8 cellular contexts compared by ENCODE assay signal in the genomic region with DNA sequence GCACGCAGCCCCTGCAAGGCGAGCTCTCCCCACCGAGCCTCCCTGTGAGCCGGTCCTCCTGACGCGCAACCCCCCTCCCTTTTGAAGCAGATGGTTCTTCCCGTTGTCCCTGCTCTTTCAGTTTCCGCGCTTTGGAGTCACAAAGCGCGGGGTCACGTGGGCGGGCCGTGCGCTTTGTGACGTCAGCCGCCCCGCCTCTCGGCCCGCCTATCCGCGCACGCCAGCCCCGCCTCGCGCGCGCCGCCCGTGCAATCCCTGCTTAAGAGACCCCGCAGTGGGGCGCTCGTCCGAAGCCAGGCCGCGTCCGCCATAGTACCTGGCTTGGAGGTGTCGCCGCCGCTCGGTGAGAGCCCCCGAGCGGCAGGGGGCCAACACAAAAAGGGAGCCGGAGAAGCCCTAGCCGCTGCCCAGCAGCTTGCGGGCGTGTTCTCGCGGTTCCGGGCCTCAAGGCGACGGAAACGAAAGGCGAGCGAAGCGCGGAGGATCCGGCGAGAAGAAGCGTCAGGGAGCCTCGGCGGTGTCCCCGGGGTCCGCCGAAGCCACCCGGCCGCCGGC. TPM values are rescaled to one million over a fixed set of nuclear protein-coding genes. Genes with fewer than 3 reads are reported as not detected.
DNase-seq lines count a peak whose midpoint lies in the region; ATAC-seq, FAIRE-seq and TF ChIP-seq lines count a peak whose summit lies in the region.

A gene with protein sequence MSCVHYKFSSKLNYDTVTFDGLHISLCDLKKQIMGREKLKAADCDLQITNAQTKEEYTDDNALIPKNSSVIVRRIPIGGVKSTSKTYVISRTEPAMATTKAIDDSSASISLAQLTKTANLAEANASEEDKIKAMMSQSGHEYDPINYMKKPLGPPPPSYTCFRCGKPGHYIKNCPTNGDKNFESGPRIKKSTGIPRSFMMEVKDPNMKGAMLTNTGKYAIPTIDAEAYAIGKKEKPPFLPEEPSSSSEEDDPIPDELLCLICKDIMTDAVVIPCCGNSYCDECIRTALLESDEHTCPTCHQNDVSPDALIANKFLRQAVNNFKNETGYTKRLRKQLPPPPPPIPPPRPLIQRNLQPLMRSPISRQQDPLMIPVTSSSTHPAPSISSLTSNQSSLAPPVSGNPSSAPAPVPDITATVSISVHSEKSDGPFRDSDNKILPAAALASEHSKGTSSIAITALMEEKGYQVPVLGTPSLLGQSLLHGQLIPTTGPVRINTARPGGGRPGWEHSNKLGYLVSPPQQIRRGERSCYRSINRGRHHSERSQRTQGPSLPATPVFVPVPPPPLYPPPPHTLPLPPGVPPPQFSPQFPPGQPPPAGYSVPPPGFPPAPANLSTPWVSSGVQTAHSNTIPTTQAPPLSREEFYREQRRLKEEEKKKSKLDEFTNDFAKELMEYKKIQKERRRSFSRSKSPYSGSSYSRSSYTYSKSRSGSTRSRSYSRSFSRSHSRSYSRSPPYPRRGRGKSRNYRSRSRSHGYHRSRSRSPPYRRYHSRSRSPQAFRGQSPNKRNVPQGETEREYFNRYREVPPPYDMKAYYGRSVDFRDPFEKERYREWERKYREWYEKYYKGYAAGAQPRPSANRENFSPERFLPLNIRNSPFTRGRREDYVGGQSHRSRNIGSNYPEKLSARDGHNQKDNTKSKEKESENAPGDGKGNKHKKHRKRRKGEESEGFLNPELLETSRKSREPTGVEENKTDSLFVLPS (N-terminal part only) (plus strand): TSS at position 272 of the 555 bp plus-strand sequence. CDS start 1,061 bp downstream, outside the sequence.

- H3K9me3 ChIP-seq in keratinocyte (ENCODE audit: control insufficient read depth, low read depth, low read length): no peaks in the 10 kb centered on the region

- H3K4me1 ChIP-seq in keratinocyte (ENCODE audit: control insufficient read depth, extremely low read depth, insufficient read depth, low read length): peaks cover 23% of the 10 kb centered on the region

- H3K9me1 ChIP-seq in keratinocyte (ENCODE audit: control insufficient read depth, extremely low read depth, insufficient read depth, low read length): peaks cover 2% of the 10 kb centered on the region

- peak within 1 kb of the TSS; percentile 93 for H3K27ac ChIP-seq in keratinocyte (ENCODE audit: control insufficient read depth, insufficient read depth, low read length)

- DNase-seq in AG20443 (ENCODE audit: low spot score) (peak; percentile 96), NCI-H446 (lab: John Stamatoyannopoulos, UW) (peak; percentile 83 to 96), cerebellar cortex (ENCODE audit: low spot score) (peak; percentile 96), keratinocyte (ENCODE audit: low read depth, low spot score) (peak; percentile 64)
- peak; percentile 90 for DNase-seq in stimulated activated CD4-positive, alpha-beta T cell treated with anti-CD3 and anti-CD28 coated beads, Interleukin-15, amount 100 ng/mL, for 1 hour (ENCODE audit: low read depth in 1 of 2, low spot score in 1 of 2)

- peak within 1 kb of the TSS; percentile 91 to 98 (median 98) for H3K4me3 ChIP-seq in keratinocyte (ENCODE audit: control insufficient read depth in 2 of 3, extremely low read depth in 1 of 3, insufficient read depth in 2 of 3, low read depth in 1 of 3, low read length in 3 of 3)

- H3K4me2 ChIP-seq in keratinocyte (ENCODE audit: control insufficient read depth, extremely low read depth, insufficient read depth, low read depth, low read length): peak within 1 kb of the TSS; percentile 99

- H4K20me1 ChIP-seq in keratinocyte (ENCODE audit: control insufficient read depth, extremely low read depth, insufficient read depth, low read length): peaks cover 16% of the 10 kb centered on the region

- peak in 1 of 3 experiments; percentile 43 for TF ChIP-seq CTCF in keratinocyte (optimal IDR thresholded peaks at IDR 0.05 in 1 of 3, IDR thresholded peaks at IDR 0.05 in 1 of 3, conservative IDR thresholded peaks at IDR 0.05 in 1 of 3; ENCODE audit: extremely low read depth in 1 of 3, insufficient read depth in 2 of 3, low read length in 3 of 3)

- H3K36me3 ChIP-seq in keratinocyte (ENCODE audit: control insufficient read depth in 2 of 2, extremely low read depth in 1 of 2, insufficient read depth in 2 of 2, low read length in 2 of 2): no peaks in the 10 kb centered on the region

- FAIRE-seq in keratinocyte (lab: Jason Lieb, UNC): no peak

- peak; percentile 87 for ATAC-seq in GM19025 (IDR thresholded peaks at IDR 0.05; ENCODE audit: low read depth, unreplicated experiment)
- peak; percentile 85 for ATAC-seq in HG03342 (IDR thresholded peaks at IDR 0.05; ENCODE audit: unreplicated experiment)
- ATAC-seq in activated CD4-positive, CD25-positive, alpha-beta regulatory T cell treated with anti-CD3 and anti-CD28 coated beads, Interleukin-2, amount 50 U/mL, for 24 hours: peak; percentile 89 to 93

- H2AFZ ChIP-seq in keratinocyte (ENCODE audit: control insufficient read depth, low read length): peak within 1 kb of the TSS; percentile 92

- dilution Hi-C loops in keratinocyte (cut with MboI; ENCODE audit: extremely low pct_ligation_motif_present, low sequenced_read_pairs): no loop called here

- H3K79me2 ChIP-seq in keratinocyte (ENCODE audit: control insufficient read depth, insufficient read depth, low read length): peaks cover 50% of the 10 kb centered on the region

- peak within 1 kb of the TSS; percentile 99 for H3K9ac ChIP-seq in keratinocyte (ENCODE audit: control insufficient read depth, extremely low read depth, insufficient read depth, low read length)

- H3K27me3 ChIP-seq in keratinocyte (ENCODE audit: control insufficient read depth, extremely low read depth, insufficient read depth, low read length): no peaks in the 10 kb centered on the region

RNA-seq across cellular contexts. Expression of the gene that starts here (rescaled TPM):
- 20.0 to 32.1 TPM (median 21.3 TPM) in 3 replicates for polyA plus RNA-seq in keratinocyte
- polyA plus RNA-seq in keratinocyte (2011; ENCODE audit: low read depth): 156 TPM
- 7.8 and 16.3 TPM in 2 replicates for polyA plus RNA-seq in keratinocyte (2011; cell fraction: cytosol; rRNA removed)
- 41.0 and 54.0 TPM in 2 replicates for polyA plus RNA-seq in keratinocyte (2011; cell fraction: nucleus; rRNA removed)
- polyA plus RNA-seq in keratinocyte (2012; ENCODE audit: low replicate concordance): 21.7 and 47.4 TPM in 2 replicates
- polyA minus RNA-seq in keratinocyte: 12.2 to 40.8 TPM (median 25.1 TPM) in 3 replicates
- 14.6 TPM for polyA minus RNA-seq in keratinocyte (2011; cell fraction: cytosol; rRNA and poly(A)+ RNA removed)
- 34.0 and 75.0 TPM in 2 replicates for polyA minus RNA-seq in keratinocyte (2011; cell fraction: nucleus; rRNA and poly(A)+ RNA removed)

Comparison
In these comparisons a context has a peak if more than half of its experiments do, and no peak if none do; other contexts are left out.
1. Peak in every context shown above with its lines: DNase-seq, ATAC-seq, H3K4me3 ChIP-seq and H3K27ac ChIP-seq.